8 cellular contexts compared by ENCODE assay signal in the genomic region with DNA sequence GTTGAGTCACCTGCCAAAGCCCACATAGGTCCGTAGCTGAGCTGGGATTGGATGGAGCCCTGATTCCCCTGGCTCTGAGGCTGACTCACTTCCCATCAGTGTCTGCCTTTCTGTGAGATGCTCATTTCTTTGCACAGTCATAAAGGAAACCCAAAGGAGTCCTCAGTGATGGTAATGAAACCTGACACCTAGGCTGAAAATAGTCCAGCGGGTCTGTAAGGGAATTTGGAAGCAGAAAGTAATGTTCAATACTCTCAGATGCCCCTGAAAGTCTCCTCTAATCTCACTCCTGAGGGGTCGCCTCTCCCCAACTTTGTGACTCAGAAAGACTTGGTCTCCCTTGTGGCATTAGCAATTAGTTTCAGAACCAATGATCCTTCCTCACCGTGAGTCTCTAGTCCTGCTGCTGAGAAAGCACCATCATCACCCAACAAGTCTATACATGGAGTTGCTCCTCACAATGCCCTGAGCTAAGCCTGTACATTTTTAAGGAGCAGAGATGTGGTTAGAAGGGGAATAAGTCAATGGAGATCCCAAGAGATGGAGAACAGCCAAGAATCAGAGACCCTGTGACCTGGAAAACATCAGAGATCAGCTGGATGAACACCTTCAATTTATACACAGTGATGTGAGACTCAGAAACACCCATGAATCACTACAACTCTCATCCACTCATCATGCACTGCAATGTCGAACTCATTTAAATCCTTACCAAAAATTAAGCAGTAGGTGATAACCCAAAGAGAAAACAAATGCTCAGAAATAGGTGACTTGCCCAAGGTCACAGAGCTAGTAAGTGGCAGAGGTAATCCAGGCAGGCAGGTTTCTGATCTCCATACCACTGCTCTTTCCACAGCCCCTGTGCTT.
DNase-seq lines count a peak whose midpoint lies in the region; ATAC-seq, FAIRE-seq and TF ChIP-seq lines count a peak whose summit lies in the region.

No MANE protein-coding gene starts in this region.

- no peaks in the 10 kb centered on the region for H3K36me3 ChIP-seq in small intestine (ENCODE audit: control insufficient read depth in 2 of 2, insufficient read depth in 2 of 2, low read length in 2 of 2)

- no peaks in the 10 kb centered on the region for H3K27me3 ChIP-seq in small intestine (ENCODE audit: control insufficient read depth in 2 of 2, insufficient read depth in 2 of 2, low read length in 2 of 2)

- H3K9me3 ChIP-seq in small intestine (ENCODE audit: control insufficient read depth, low read depth), result no peaks in the 10 kb centered on the region

- no peak for FAIRE-seq in HTR-8/SVneo (lab: Jason Lieb, UNC)
- no peak for FAIRE-seq in small intestine (lab: Jason Lieb, UNC)

- H3K4me1 ChIP-seq in small intestine (ENCODE audit: control insufficient read depth in 2 of 2, insufficient read depth in 1 of 2, low read depth in 1 of 2, low read length in 1 of 2), result no peaks in the 10 kb centered on the region

- WGBS in small intestine, 3 donors, result 55 to 76% (median 59%) methylated on average over 5 of the region's 5 CpGs

- no peak overlapping the region for H3K27ac ChIP-seq in small intestine (ENCODE audit: low read depth in 1 of 2, low read length in 1 of 2)

- DNase-seq in HTR-8/SVneo (ENCODE audit: insufficient read length, low spot score), result peak; percentile 2
- DNase-seq in fibroblast of the aortic adventitia (ENCODE audit: low read depth), result peak; percentile 16
- no peak for DNase-seq in small intestine
- no peak for DNase-seq in DMS 273 treated with DMSO at 0.1 percent for 48 hours (lab: John Stamatoyannopoulos, UW)
- no peak for DNase-seq in NCI-H82 treated with DMSO at 0.1 percent for 48 hours (lab: John Stamatoyannopoulos, UW; ENCODE audit: unreplicated experiment)
- no peak for DNase-seq in SHP77 (lab: John Stamatoyannopoulos, UW)

- no peak overlapping the region for H3K4me3 ChIP-seq in fibroblast of the aortic adventitia (ENCODE audit: low read depth, low read length)
- no peak overlapping the region for H3K4me3 ChIP-seq in small intestine (ENCODE audit: low read depth in 1 of 2, low read length in 2 of 2)

- TF ChIP-seq CTCF in fibroblast of the aortic adventitia (IDR thresholded peaks at IDR 0.05; ENCODE audit: insufficient read depth, low read length), result no peak

- peak; percentile 92 for ATAC-seq in GM18508 (IDR thresholded peaks at IDR 0.05; ENCODE audit: insufficient read depth, unreplicated experiment)
- ATAC-seq in GM21723 (IDR thresholded peaks at IDR 0.05; ENCODE audit: unreplicated experiment), result peak; percentile 98

Comparison
In these comparisons a context has a peak if more than half of its experiments do, and no peak if none do; other contexts are left out.
1. DNase-seq: peak in HTR-8/SVneo (single experiment) and fibroblast of the aortic adventitia (single experiment); none in small intestine (single experiment), DMS 273 treated with DMSO at 0.1 percent for 48 hours (single experiment), NCI-H82 treated with DMSO at 0.1 percent for 48 hours (single experiment) and SHP77 (0 of 2).